Comparison of ENCODE assay signal across 22 cellular contexts in the genomic region with DNA sequence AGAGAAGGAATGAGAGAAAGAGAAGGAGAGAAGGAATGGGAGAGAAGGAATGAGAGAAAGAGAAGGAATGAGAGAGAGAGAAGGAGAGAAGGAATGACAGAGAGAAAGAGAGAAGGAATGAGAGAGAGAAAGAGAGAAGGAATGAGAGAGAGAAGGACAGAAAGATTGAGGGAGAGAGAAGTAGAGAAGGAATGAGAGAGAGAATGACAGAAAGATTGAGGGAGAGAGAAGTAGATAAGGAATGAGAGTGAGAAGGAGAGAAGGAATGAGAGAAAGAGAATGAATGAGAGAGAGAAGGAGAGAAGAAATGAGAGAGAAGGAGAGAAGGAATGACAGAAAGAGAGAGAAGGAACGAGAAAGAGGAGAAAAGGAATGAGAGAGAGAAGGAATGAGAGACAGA. TPM values are rescaled to one million over a fixed set of nuclear protein-coding genes. Genes with fewer than 3 reads are reported as not detected.
DNase-seq lines count a peak whose midpoint lies in the region; ATAC-seq, FAIRE-seq and TF ChIP-seq lines count a peak whose summit lies in the region.
"Had no signal": no experiment of that assay in that cellular context is flagged by ENCODE, and none has a peak within 500 bp of the region (broad histone marks: within the 10 kb centered on the region; RNA-seq: fewer than 3 reads in every experiment).

No MANE protein-coding gene starts in this region.

- no peaks in the 10 kb centered on the region for H3F3A ChIP-seq in SK-N-SH (replicated peaks; ENCODE audit: insufficient read depth)

- CTCF ChIA-PET in HEK293 (lab: Yijun Ruan, JAX): interaction anchor here (0.6 to 1.6 kb wide), 10 partner anchors 10 to 444 kb away, joined by 3 to 7 read pairs (median 4); no protein-coding TSS in a partner anchor
- CTCF ChIA-PET in SK-N-SH (lab: Yijun Ruan, JAX): interaction anchor here (1.4 to 1.6 kb wide), 2 partner anchors 25 to 52 kb away, joined by 4 to 5 read pairs; no protein-coding TSS in a partner anchor

- H3K79me2 ChIP-seq in SK-N-SH (ENCODE audit: insufficient read depth): no peaks in the 10 kb centered on the region

- H3K9me2 ChIP-seq in SK-N-SH: no peaks in the 10 kb centered on the region

- H3K27me3 ChIP-seq in skeletal muscle tissue (ENCODE audit: control insufficient read depth in 3 of 3, insufficient read depth in 3 of 3, low read length in 3 of 3) (no peaks in the 10 kb centered on the region), SK-N-SH (ENCODE audit: insufficient read depth) (no peaks in the 10 kb centered on the region)

- no peaks in the 10 kb centered on the region for H3K36me3 ChIP-seq in HEK293 (ENCODE audit: control insufficient read depth in 2 of 2, insufficient read depth in 1 of 2, low read length in 2 of 2)
- peaks cover 0 to 3% (median 0%) of the 10 kb centered on the region in 3 donors for H3K36me3 ChIP-seq in skeletal muscle tissue (ENCODE audit: control insufficient read depth in 3 of 3, insufficient read depth in 3 of 3, low read length in 3 of 3)
- H3K36me3 ChIP-seq in kidney (ENCODE audit: control insufficient read depth in 1 of 2, insufficient read depth in 2 of 2, low read length in 2 of 2): no peaks in the 10 kb centered on the region
- no peaks in the 10 kb centered on the region for H3K36me3 ChIP-seq in SK-N-SH (replicated peaks in 1 of 2; ENCODE audit: control insufficient read depth in 1 of 2, insufficient read depth in 2 of 2, low read length in 1 of 2)
- H3K36me3 ChIP-seq: HAP-1 had no signal

- H3K27ac Mint-ChIP-seq in activated T-cell treated with anti-CD3 and anti-CD28 coated beads, Interleukin-2, amount 50 U/mL, for 72 hours: peak overlapping the region; percentile 11
- peak overlapping the region; percentile 0 for H3K27ac Mint-ChIP-seq in memory B cell

- H3K4me3 ChIP-seq in HEK293 (ENCODE audit: low read depth, low read length): no peak overlapping the region
- no peak overlapping the region for H3K4me3 ChIP-seq in skeletal muscle tissue (ENCODE audit: low read length in 3 of 3)
- H3K4me3 ChIP-seq in kidney (ENCODE audit: low read length in 2 of 2): no peak overlapping the region
- H3K4me3 ChIP-seq in SK-N-SH (ENCODE audit: low read depth in 2 of 2, low read length in 1 of 2): no peak overlapping the region
- H3K4me3 ChIP-seq: HAP-1 had no signal

- H3K27ac ChIP-seq in HEK293 (ENCODE audit: extremely low read depth, low read depth, low read length) (no peak overlapping the region), skeletal muscle tissue (ENCODE audit: low read depth, low read length) (peak overlapping the region; percentile 90), kidney (ENCODE audit: low read depth in 2 of 2, low read length in 2 of 2) (no peak overlapping the region), SK-N-SH (ENCODE audit: low read depth in 2 of 2, low read length in 1 of 2) (no peak overlapping the region)
- H3K27ac ChIP-seq: HL-60 had no signal

- intact Hi-C loops in kidney (cut with DNase I): no loop called here

- H3K4me1 ChIP-seq in HEK293 (ENCODE audit: control insufficient read depth, insufficient read depth, low read length) (no peaks in the 10 kb centered on the region), skeletal muscle tissue (ENCODE audit: control insufficient read depth in 3 of 3, insufficient read depth in 3 of 3, low read length in 3 of 3) (peaks cover 16 to 24% (median 22%) of the 10 kb centered on the region in 3 donors), kidney (ENCODE audit: control insufficient read depth in 1 of 2, insufficient read depth in 1 of 2, low read depth in 1 of 2, low read length in 2 of 2) (no peaks in the 10 kb centered on the region), SK-N-SH (ENCODE audit: control insufficient read depth in 1 of 2, insufficient read depth in 2 of 2, low read depth in 1 of 2, low read length in 1 of 2) (no peaks in the 10 kb centered on the region)
- H3K4me1 ChIP-seq: HAP-1 had no signal

- H2AFZ ChIP-seq in SK-N-SH (ENCODE audit: low read depth): no peak overlapping the region

- H3K27me3 Mint-ChIP-seq in activated T-cell treated with anti-CD3 and anti-CD28 coated beads, Interleukin-2, amount 50 U/mL, for 72 hours (ENCODE audit: low read depth): no peaks in the 10 kb centered on the region
- peaks cover 15% of the 10 kb centered on the region for H3K27me3 Mint-ChIP-seq in memory B cell
- H3K27me3 Mint-ChIP-seq: CD4-positive, CD25-positive, alpha-beta regulatory T cell had no signal

- peaks cover 12 to 18% of the 10 kb centered on the region in 2 donors for H3K36me3 Mint-ChIP-seq in activated T-cell treated with anti-CD3 and anti-CD28 coated beads, Interleukin-2, amount 50 U/mL, for 72 hours (ENCODE audit: insufficient read depth in 2 of 2)
- H3K36me3 Mint-ChIP-seq in memory B cell: peaks cover 4% of the 10 kb centered on the region
- H3K36me3 Mint-ChIP-seq: CD4-positive, CD25-positive, alpha-beta regulatory T cell had no signal

- H3K9ac ChIP-seq in skeletal muscle tissue (ENCODE audit: low read depth in 1 of 3, low read length in 3 of 3) (peak overlapping the region; percentile 18 to 55 (median 33)), kidney (ENCODE audit: low read length in 2 of 2) (no peak overlapping the region), SK-N-SH (no peak overlapping the region)

- no peak overlapping the region for H3K4me2 ChIP-seq in SK-N-SH

- H3K4me1 Mint-ChIP-seq in activated T-cell treated with anti-CD3 and anti-CD28 coated beads, Interleukin-2, amount 50 U/mL, for 72 hours (ENCODE audit: low read depth): peaks cover 25% of the 10 kb centered on the region
- peaks cover 22% of the 10 kb centered on the region for H3K4me1 Mint-ChIP-seq in memory B cell

- DNase-seq in activated T-cell treated with anti-CD3 and anti-CD28 coated beads, Interleukin-2, amount 50 U/mL, for 72 hours: no peak
- DNase-seq in activated T-cell treated with anti-CD3 and anti-CD28 coated beads, Interleukin-2, amount 50 U/mL, for 1 hour: no peak
- DNase-seq in memory B cell (ENCODE audit: low spot score in 2 of 2) (no peak), kidney (no peak), SK-N-SH (no peak)
- DNase-seq in activated effector memory CD4-positive, alpha-beta T cell treated with Interleukin-2 at 50 U/mL for 16 hours: no peak
- DNase-seq: 8988T; CD4-positive, CD25-positive, alpha-beta regulatory T cell; GOT3; NCI-H1417 treated with DMSO at 0.1 percent for 48 hours; NCI-H2081; NCI-H226; NCI-H510A had no signal

- no peaks in the 10 kb centered on the region for H3K9me3 ChIP-seq in HEK293 (ENCODE audit: control insufficient read depth, insufficient read depth, low read depth, low read length)
- H3K9me3 ChIP-seq in skeletal muscle tissue (ENCODE audit: control insufficient read depth in 3 of 3, low read length in 3 of 3): peaks cover 0 to 7% (median 0%) of the 10 kb centered on the region in 3 donors
- no peaks in the 10 kb centered on the region for H3K9me3 ChIP-seq in kidney (ENCODE audit: control insufficient read depth in 1 of 2, low read length in 2 of 2)
- H3K9me3 ChIP-seq in SK-N-SH: no peaks in the 10 kb centered on the region

- WGBS in SK-N-SH (ENCODE audit: low lambda C conversion rate): 31% methylated on average over 1 of the region's 1 CpG

- no peak for FAIRE-seq in kidney (lab: Jason Lieb, UNC)
- FAIRE-seq: D721Med, GM18507 had no signal

- no peak for TF ChIP-seq EP300 in SK-N-SH (IDR thresholded peaks at IDR 0.05; ENCODE audit: borderline replicate concordance in 1 of 2, low read depth in 1 of 2, low read length in 1 of 2)

- no peak overlapping the region for H3K4me3 Mint-ChIP-seq in activated T-cell treated with anti-CD3 and anti-CD28 coated beads, Interleukin-2, amount 50 U/mL, for 72 hours
- no peak overlapping the region for H3K4me3 Mint-ChIP-seq in memory B cell
- H3K4me3 Mint-ChIP-seq: CD4-positive, CD25-positive, alpha-beta regulatory T cell had no signal

- TF ChIP-seq CTCF in HEK293 (tag by site-specific recombination; IDR thresholded peaks at IDR 0.05) (no peak), kidney (IDR thresholded peaks at IDR 0.05; ENCODE audit: borderline replicate concordance, extremely low read depth, insufficient read depth) (no peak), SK-N-SH (IDR thresholded peaks at IDR 0.05) (no peak)

- POLR2A ChIA-PET in HEK293 (lab: Yijun Ruan, JAX) (no interaction called here), SK-N-SH (lab: Yijun Ruan, JAX) (no interaction called here)

- H4K20me1 ChIP-seq in SK-N-SH (ENCODE audit: insufficient read depth): no peaks in the 10 kb centered on the region

- peaks cover 7 to 8% of the 10 kb centered on the region in 2 donors for H3K9me3 Mint-ChIP-seq in activated T-cell treated with anti-CD3 and anti-CD28 coated beads, Interleukin-2, amount 50 U/mL, for 72 hours
- peaks cover 10% of the 10 kb centered on the region for H3K9me3 Mint-ChIP-seq in memory B cell

- no peak for TF ChIP-seq RAD21 in SK-N-SH (IDR thresholded peaks at IDR 0.05; ENCODE audit: low read length)

- no peak for ATAC-seq in activated T-cell treated with anti-CD3 and anti-CD28 coated beads, Interleukin-2, amount 50 U/mL, for 72 hours (replicated peaks in 1 of 2)
- no peak for ATAC-seq in memory B cell (ENCODE audit: low read depth)
- ATAC-seq: Panc1 had no signal

TF ChIP-seq in HEK293, 187 proteins besides CTCF, POLR2A, EP300 and RAD21:
- peak; percentile 59; the same call in 1 of the 2 replicates for TF ChIP-seq ZNF596 (tag by site-specific recombination; IDR thresholded peaks at IDR 0.05)
- no peak for TF ChIP-seq ZNF521 (tag by site-specific recombination; IDR thresholded peaks at IDR 0.05)
- TF ChIP-seq ZNF366 (tag by site-specific recombination; conservative IDR thresholded peaks at IDR 0.05): peak; percentile 95
- TF ChIP-seq PRDM1 (tag by site-specific recombination; IDR thresholded peaks at IDR 0.05): peak; percentile 46; the same call in 1 of the 2 replicates
TF ChIP-seq in HEK293: peak in this region for 3.

RNA-seq across cellular contexts. Expression of a gene that starts 34.1 kb away (rescaled TPM):
- total RNA-seq in activated T-cell treated with anti-CD3 and anti-CD28 coated beads, Interleukin-2, amount 50 U/mL, for 72 hours: not detected
- 1.6 TPM for total RNA-seq in skeletal muscle tissue
- not detected for total RNA-seq in kidney
- not detected for polyA plus RNA-seq in kidney (ENCODE audit: insufficient read depth, low read depth, low replicate concordance)
- polyA plus RNA-seq in SK-N-SH (2012; rRNA removed): not detected in 2 replicates
- polyA plus RNA-seq in SK-N-SH (2012; cell fraction: cytosol; rRNA removed): not detected in 2 replicates
- polyA plus RNA-seq in SK-N-SH (2012; cell fraction: nucleus; rRNA removed): not detected in 2 replicates
- total RNA-seq: CD4-positive, CD25-positive, alpha-beta regulatory T cell; G401 had no signal
- polyA plus RNA-seq: BJ; CD4-positive, CD25-positive, alpha-beta regulatory T cell had no signal

RNA-seq across cellular contexts. Expression of a gene that starts 35.3 kb away (rescaled TPM):
- 10 to 100 TPM; 42.0 to 56.0 TPM for total RNA-seq in activated T-cell treated with anti-CD3 and anti-CD28 coated beads, Interleukin-2, amount 50 U/mL, for 72 hours
- 5.2 TPM for total RNA-seq in skeletal muscle tissue
- total RNA-seq in kidney: 30.2 TPM
- 5.5 TPM for polyA plus RNA-seq in kidney (ENCODE audit: insufficient read depth, low read depth, low replicate concordance)
- polyA plus RNA-seq in SK-N-SH (2012; rRNA removed): 0.88 and 0.90 TPM in 2 replicates
- polyA plus RNA-seq in SK-N-SH (2012; cell fraction: cytosol; rRNA removed): 0.92 and 0.95 TPM in 2 replicates
- polyA plus RNA-seq in SK-N-SH (2012; cell fraction: nucleus; rRNA removed): 0.65 and 1.0 TPM in 2 replicates

Comparison
In these comparisons a context has a peak if more than half of its experiments do, and no peak if none do; other contexts are left out.
1. H3K9ac ChIP-seq: peak in skeletal muscle tissue (3 of 3); none in kidney (0 of 2) and SK-N-SH (single experiment).